ENCODE assay signal across 8 cellular contexts in the genomic region with DNA sequence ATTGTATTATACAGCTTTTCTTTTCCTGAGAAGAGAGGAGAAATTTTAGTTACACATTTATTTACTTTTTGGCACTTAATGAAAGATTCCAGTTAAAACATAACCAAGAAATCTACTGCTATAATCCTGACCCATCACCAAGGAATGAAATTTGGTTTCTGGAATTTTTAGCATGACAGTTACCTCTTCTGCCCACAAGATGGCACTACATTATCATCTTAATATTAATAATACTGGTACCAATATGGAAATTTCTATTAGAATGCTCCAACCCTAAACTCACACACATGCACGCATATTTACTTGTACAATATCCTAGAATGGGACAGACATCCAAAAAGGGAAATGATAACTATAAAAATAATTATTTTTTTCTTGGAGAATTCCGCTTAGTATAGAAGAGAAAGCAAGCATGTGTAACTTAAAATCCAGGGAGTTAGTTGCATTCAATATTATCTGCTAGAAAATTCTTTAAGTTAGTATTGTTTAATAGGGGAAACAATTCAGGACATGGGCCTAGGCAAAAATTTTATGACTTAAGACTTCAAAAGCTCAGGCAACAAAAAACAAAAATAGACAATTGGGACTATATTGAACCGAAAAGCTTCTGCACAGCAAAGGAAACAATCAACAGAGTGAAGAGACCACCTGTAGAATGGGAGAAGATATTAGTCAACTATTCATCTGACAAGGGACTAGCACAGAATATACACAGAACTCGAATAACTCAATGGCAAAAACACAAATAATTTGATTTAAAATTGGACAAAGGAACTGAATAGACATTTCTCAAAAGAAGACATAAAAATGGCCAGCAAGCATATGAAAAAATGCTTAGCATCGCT. TPM values are rescaled to one million over a fixed set of nuclear protein-coding genes. Genes with fewer than 3 reads are reported as not detected.
DNase-seq lines count a peak whose midpoint lies in the region; TF ChIP-seq lines count a peak whose summit lies in the region.
"Had no signal": no experiment of that assay in that cellular context is flagged by ENCODE, and none has a peak within 500 bp of the region (broad histone marks: within the 10 kb centered on the region; RNA-seq: fewer than 3 reads in every experiment).

No MANE protein-coding gene starts in this region.

- DNase-seq in GM12864 (ENCODE audit: low read depth) (no peak), NB4 (ENCODE audit: low read depth) (peak; percentile 5), dedifferentiated amniotic fluid mesenchymal stem cell (ENCODE audit: extremely low spot score) (peak; percentile 33), prostate gland (ENCODE audit: low spot score) (no peak), cortex of kidney (lab: John Stamatoyannopoulos, UW) (no peak), NCI-H1930 (lab: John Stamatoyannopoulos, UW) (no peak)
- no peak for DNase-seq in activated T-cell treated with anti-CD3 and anti-CD28 coated beads, Interleukin-2, amount 50 U/mL, for 1 hour

- H3K4me3 ChIP-seq in GM12864 (ENCODE audit: low read depth, low read length) (no peak overlapping the region), NB4 (ENCODE audit: low read depth, low read length) (no peak overlapping the region), prostate gland (no peak overlapping the region)
- H3K4me3 ChIP-seq: SJSA1 had no signal

- H3K4me1 ChIP-seq in prostate gland (replicated peaks) = no peaks in the 10 kb centered on the region
- H3K4me1 ChIP-seq: SJSA1 had no signal

- TF ChIP-seq CTCF in GM12864 (IDR thresholded peaks at IDR 0.05; ENCODE audit: low read depth, low read length, missing control alignments) (peak; percentile 47), NB4 (IDR thresholded peaks at IDR 0.05; ENCODE audit: low read depth, low read length) (peak; percentile 33), prostate gland (IDR thresholded peaks at IDR 0.05) (peak; percentile 42 to 64 (median 56))

- intact Hi-C loops in prostate gland (cut with DNase I) = no loop called here

- H3K27ac ChIP-seq in prostate gland = no peak overlapping the region
- H3K27ac ChIP-seq: SJSA1 had no signal

- no peaks in the 10 kb centered on the region for H3K9me3 ChIP-seq in prostate gland
- H3K9me3 ChIP-seq: SJSA1 had no signal

- no peaks in the 10 kb centered on the region for H3K36me3 ChIP-seq in prostate gland
- H3K36me3 ChIP-seq: SJSA1 had no signal

- 80% methylated on average over 5 of the region's 5 CpGs for WGBS in prostate gland

- no peaks in the 10 kb centered on the region for H3K27me3 ChIP-seq in prostate gland (replicated peaks; ENCODE audit: insufficient read depth)

- TF ChIP-seq POLR2A in NB4 (IDR thresholded peaks at IDR 0.05; ENCODE audit: extremely low read depth, insufficient read length) (no peak), prostate gland (IDR thresholded peaks at IDR 0.05) (no peak)

RNA-seq across cellular contexts. Expression of a gene that starts 37.4 kb away (rescaled TPM):
- total RNA-seq in prostate gland = 10 to 100 TPM in 1 of 2 donors, 1 to 10 TPM in 1; 4.7 to 76.1 TPM

Comparison
In these comparisons a context has a peak if more than half of its experiments do, and no peak if none do; other contexts are left out.
1. DNase-seq: peak in NB4 (single experiment) and dedifferentiated amniotic fluid mesenchymal stem cell (single experiment); none in GM12864 (single experiment), prostate gland (single experiment), activated T-cell treated with anti-CD3 and anti-CD28 coated beads, Interleukin-2, amount 50 U/mL, for 1 hour (single experiment), cortex of kidney (single experiment) and NCI-H1930 (0 of 2).
2. Peak in every context shown above with its lines, with median percentiles within 50 percentile points of each other: CTCF ChIP-seq.